Comparison of ENCODE assay signal across 32 cellular contexts in genomic region chr4:23590431-23590830, GRCh38.
"Had no signal": no experiment of that assay in that cellular context is flagged by ENCODE, and none has a peak within 500 bp of the region (broad histone marks: within the 10 kb centered on the region; RNA-seq: fewer than 3 reads in every experiment).

No MANE protein-coding gene starts in this region.

- ATAC-seq: activated CD4-positive, alpha-beta T cell treated with anti-CD3 and anti-CD28 coated beads for 36 hours; activated CD4-positive, CD25-positive, alpha-beta regulatory T cell treated with anti-CD3 and anti-CD28 coated beads, Interleukin-2, amount 50 U/mL, for 24 hours; activated CD8-positive, alpha-beta memory T cell treated with anti-CD3 and anti-CD28 coated beads, Interleukin-2, amount 10 ng/mL, durations not matched to agents 7 days and 5 days; activated CD8-positive, alpha-beta T cell treated with anti-CD3 and anti-CD28 coated beads, Interleukin-2, amount 10 ng/mL, durations not matched to agents 7 days and 5 days; activated naive CD8-positive, alpha-beta T cell treated with anti-CD3 and anti-CD28 coated beads, Interleukin-2, amount 50 U/mL, for 24 hours; WTC11 had no signal

- H3K4me3 ChIP-seq: ascending aorta, cardiac muscle cell had no signal

- H3K27ac ChIP-seq: ascending aorta, cardiac muscle cell, VCaP had no signal

- H3K36me3 ChIP-seq: ascending aorta, cardiac muscle cell had no signal

- DNase-seq: activated CD4-positive, alpha-beta memory T cell treated with anti-CD3 and anti-CD28 coated beads, Interleukin-2, amount 10 ng/mL, durations not matched to agents 7 days and 5 days; activated CD4-positive, alpha-beta T cell treated with anti-CD3 and anti-CD28 coated beads for 1 hour; activated CD4-positive, alpha-beta T cell treated with anti-CD3 and anti-CD28 coated beads for 36 hours; activated CD4-positive, alpha-beta T cell treated with anti-CD3 and anti-CD28 coated beads for 48 hours; activated CD4-positive, alpha-beta T cell treated with anti-CD3 and anti-CD28 coated beads, Interleukin-2, amount 10 ng/mL, durations not matched to agents 7 days and 5 days; activated CD4-positive, alpha-beta T cell treated with anti-CD3 and anti-CD28 coated beads, Interleukin-2, amount 50 U/mL, for 48 hours; activated CD4-positive, CD25-positive, alpha-beta regulatory T cell; activated CD8-positive, alpha-beta memory T cell treated with anti-CD3 and anti-CD28 coated beads for 24 hours; activated CD8-positive, alpha-beta memory T cell treated with anti-CD3 and anti-CD28 coated beads, Interleukin-2, amount 10 ng/mL, durations not matched to agents 7 days and 5 days; activated CD8-positive, alpha-beta memory T cell treated with anti-CD3 and anti-CD28 coated beads, Interleukin-2, amount 50 U/mL, for 48 hours; activated CD8-positive, alpha-beta T cell treated with anti-CD3 and anti-CD28 coated beads, Interleukin-2, amount 10 ng/mL, durations not matched to agents 7 days and 5 days; activated effector memory CD4-positive, alpha-beta T cell treated with Interleukin-2 at 50 U/mL for 16 hours; activated gamma-delta T cell; activated naive CD4-positive, alpha-beta T cell treated with anti-CD3 and anti-CD28 coated beads, Interleukin-2, amount 10 ng/mL, durations not matched to agents 7 days and 5 days; activated naive CD4-positive, alpha-beta T cell treated with Interleukin-2 at 50 U/mL for 16 hours; activated naive CD8-positive, alpha-beta T cell treated with anti-CD3 and anti-CD28 coated beads, Interleukin-2, amount 10 ng/mL, durations not matched to agents 7 days and 5 days; activated naive CD8-positive, alpha-beta T cell treated with anti-CD3 and anti-CD28 coated beads, Interleukin-2, amount 50 U/mL, for 24 hours; activated T-cell treated with anti-CD3 and anti-CD28 coated beads, Interleukin-2, amount 50 U/mL, for 24 hours; activated T-cell treated with anti-CD3 and anti-CD28 coated beads, Interleukin-2, amount 50 U/mL, for 48 hours; amygdala; anterior cingulate cortex; caudate nucleus; cerebellar nuclear complex; T-helper 2 cell; T-helper 9 cell had no signal

- FAIRE-seq: bronchial epithelial cell, TTC549 had no signal

- H3K27me3 ChIP-seq: ascending aorta, cardiac muscle cell had no signal

- H3K9me3 ChIP-seq: ascending aorta had no signal

- H3K4me1 ChIP-seq: ascending aorta had no signal
